16 cellular contexts compared by ENCODE assay signal in the genomic region with DNA sequence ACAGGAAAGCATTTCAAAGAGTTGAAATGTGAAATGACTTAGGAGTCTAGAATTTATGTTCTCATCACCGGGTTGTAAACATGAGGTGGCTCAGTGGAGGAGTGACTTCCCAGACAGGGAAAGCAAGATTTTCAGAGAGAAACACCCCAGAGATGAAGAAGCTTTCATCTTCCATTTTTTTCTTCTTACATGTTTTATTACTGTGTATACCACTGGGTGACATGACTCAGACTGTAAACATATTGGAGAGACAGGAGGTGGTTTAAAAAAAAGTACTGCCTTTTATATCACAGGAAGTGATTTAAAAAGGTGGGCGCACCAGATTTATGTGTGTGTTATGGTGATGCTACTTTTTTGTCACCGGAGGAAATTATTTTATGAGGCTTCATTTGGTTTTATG.
DNase-seq lines count a peak whose midpoint lies in the region; TF ChIP-seq lines count a peak whose summit lies in the region.
"Had no signal": no experiment of that assay in that cellular context is flagged by ENCODE, and none has a peak within 500 bp of the region (broad histone marks: within the 10 kb centered on the region; RNA-seq: fewer than 3 reads in every experiment).

No MANE protein-coding gene starts in this region.

- H3K4me3 ChIP-seq in ascending aorta = no peak overlapping the region
- H3K4me3 ChIP-seq: GM23338, K562, thoracic aorta had no signal

- H3K4me3 Mint-ChIP-seq in brain = no peak overlapping the region
- H3K4me3 Mint-ChIP-seq: GM23338 had no signal

- no peak for TF ChIP-seq CTCF in brain (conservative IDR thresholded peaks at IDR 0.05)
- no peak for TF ChIP-seq CTCF in ascending aorta (IDR thresholded peaks at IDR 0.05)

- H3K27ac ChIP-seq in caudate nucleus (ENCODE audit: low read depth, low read length) (no peak overlapping the region), ascending aorta (no peak overlapping the region)
- H3K27ac ChIP-seq: thoracic aorta had no signal

- peaks cover 4 to 35% (median 11%) of the 10 kb centered on the region in 5 experiments for H3K9me3 Mint-ChIP-seq in brain

- H3K27me3 Mint-ChIP-seq in brain = no peaks in the 10 kb centered on the region

- H3K27ac Mint-ChIP-seq in brain = peak overlapping the region in 4 of 5 experiments; percentile 52 to 77 (median 66)
- H3K27ac Mint-ChIP-seq: GM23338 had no signal

- no peaks in the 10 kb centered on the region for H3K9me3 ChIP-seq in ascending aorta
- H3K9me3 ChIP-seq: thoracic aorta had no signal

- H3K36me3 Mint-ChIP-seq in brain = peaks cover 3% of the 10 kb centered on the region

- no peaks in the 10 kb centered on the region for H3K4me1 ChIP-seq in ascending aorta

- H3K36me3 ChIP-seq in ascending aorta = no peaks in the 10 kb centered on the region
- H3K36me3 ChIP-seq: thoracic aorta had no signal

- peaks cover 28% of the 10 kb centered on the region for H3K4me1 Mint-ChIP-seq in brain
- H3K4me1 Mint-ChIP-seq: GM23338 had no signal

- intact Hi-C loops in ascending aorta (cut with DNase I) = no loop called here

- peak; percentile 61 for DNase-seq in A172 (ENCODE audit: low spot score)
- peak; percentile 32 for DNase-seq in HT-29 (ENCODE audit: low spot score)
- DNase-seq in left kidney (ENCODE audit: low read depth, low spot score) = peak; percentile 36
- no peak for DNase-seq in caudate nucleus (lab: John Stamatoyannopoulos, UW)
- no peak for DNase-seq in 8988T
- no peak for DNase-seq in activated CD4-positive, CD25-positive, alpha-beta regulatory T cell (lab: John Stamatoyannopoulos, UW)
- no peak for DNase-seq in ascending aorta (ENCODE audit: low spot score in 2 of 2)
- DNase-seq: activated effector memory CD4-positive, alpha-beta T cell treated with Interleukin-2 at 50 U/mL for 16 hours; COR-L47; left cardiac atrium; NCI-H345; stimulated activated CD4-positive, alpha-beta T cell treated with anti-CD3 and anti-CD28 coated beads, Interleukin-1b, Interleukin-23, amount 100 ng/mL, for 48 hours had no signal

- no peaks in the 10 kb centered on the region for H3K27me3 ChIP-seq in ascending aorta

Comparison
In these comparisons a context has a peak if more than half of its experiments do, and no peak if none do; other contexts are left out.
1. DNase-seq: peak in A172 (single experiment), HT-29 (single experiment) and left kidney (single experiment); none in caudate nucleus (0 of 61), 8988T (single experiment), activated CD4-positive, CD25-positive, alpha-beta regulatory T cell (0 of 4) and ascending aorta (0 of 2).